ENCODE assay signal across 7 cellular contexts in genomic region chr21:6500681-6501080, GRCh38.
DNase-seq lines count a peak whose midpoint lies in the region; ATAC-seq lines count a peak whose summit lies in the region.
"Not testable (repeated sequence)": the region's sequence is repeated elsewhere in the genome, so short reads cannot be mapped to it uniquely, and the experiment has no call there.

No MANE protein-coding gene starts in this region.

- H3K27ac Mint-ChIP-seq in CD4-positive, CD25-positive, alpha-beta regulatory T cell; T-cell; activated CD8-positive, alpha-beta memory T cell treated with anti-CD3 and anti-CD28 coated beads, Interleukin-2, amount 10 ng/mL, durations not matched to agents 7 days and 5 days; activated naive CD8-positive, alpha-beta T cell treated with anti-CD3 and anti-CD28 coated beads, Interleukin-2, amount 50 U/mL, for 24 hours; stimulated activated effector memory CD8-positive, alpha-beta T cell treated with anti-CD3 and anti-CD28 coated beads, Interleukin-12 subunit alpha, Interleukin-12 subunit beta, amount 100 ng/mL, for 72 hours: not testable (repeated sequence)

- not testable (repeated sequence) for H3K27me3 ChIP-seq in CD4-positive, CD25-positive, alpha-beta regulatory T cell (ENCODE audit: control insufficient read depth, insufficient read depth, low read length)

- H3K36me3 ChIP-seq in CD4-positive, CD25-positive, alpha-beta regulatory T cell (ENCODE audit: control insufficient read depth, insufficient read depth, low read length) = not testable (repeated sequence)

- not testable (repeated sequence) for H3K9me3 Mint-ChIP-seq in CD4-positive, CD25-positive, alpha-beta regulatory T cell; T-cell; activated CD8-positive, alpha-beta memory T cell treated with anti-CD3 and anti-CD28 coated beads, Interleukin-2, amount 10 ng/mL, durations not matched to agents 7 days and 5 days (ENCODE audit: low read depth); activated naive CD8-positive, alpha-beta T cell treated with anti-CD3 and anti-CD28 coated beads, Interleukin-2, amount 50 U/mL, for 24 hours; stimulated activated effector memory CD8-positive, alpha-beta T cell treated with anti-CD3 and anti-CD28 coated beads, Interleukin-12 subunit alpha, Interleukin-12 subunit beta, amount 100 ng/mL, for 72 hours

- not testable (repeated sequence) for H3K4me3 ChIP-seq in CD4-positive, CD25-positive, alpha-beta regulatory T cell (ENCODE audit: low read depth, low read length)

- not testable (repeated sequence) for H3K36me3 Mint-ChIP-seq in CD4-positive, CD25-positive, alpha-beta regulatory T cell; T-cell; activated CD8-positive, alpha-beta memory T cell treated with anti-CD3 and anti-CD28 coated beads, Interleukin-2, amount 10 ng/mL, durations not matched to agents 7 days and 5 days; activated naive CD8-positive, alpha-beta T cell treated with anti-CD3 and anti-CD28 coated beads, Interleukin-2, amount 50 U/mL, for 24 hours (ENCODE audit: low read depth); stimulated activated effector memory CD8-positive, alpha-beta T cell treated with anti-CD3 and anti-CD28 coated beads, Interleukin-12 subunit alpha, Interleukin-12 subunit beta, amount 100 ng/mL, for 72 hours

- not testable (repeated sequence) for H3K9me3 ChIP-seq in CD4-positive, CD25-positive, alpha-beta regulatory T cell (ENCODE audit: control insufficient read depth in 2 of 2, low read length in 2 of 2)

- not testable (repeated sequence) for H3K4me1 Mint-ChIP-seq in CD4-positive, CD25-positive, alpha-beta regulatory T cell; T-cell; activated CD8-positive, alpha-beta memory T cell treated with anti-CD3 and anti-CD28 coated beads, Interleukin-2, amount 10 ng/mL, durations not matched to agents 7 days and 5 days; activated naive CD8-positive, alpha-beta T cell treated with anti-CD3 and anti-CD28 coated beads, Interleukin-2, amount 50 U/mL, for 24 hours; stimulated activated effector memory CD8-positive, alpha-beta T cell treated with anti-CD3 and anti-CD28 coated beads, Interleukin-12 subunit alpha, Interleukin-12 subunit beta, amount 100 ng/mL, for 72 hours

- not testable (repeated sequence) for H3K4me1 ChIP-seq in CD4-positive, CD25-positive, alpha-beta regulatory T cell (ENCODE audit: control insufficient read depth, insufficient read depth, low read length, poor library complexity, severe bottlenecking)

- POLR2A ChIA-PET in T-cell (lab: Charles Lee) = not testable (repeated sequence)

- CTCF ChIA-PET in T-cell (lab: Charles Lee); activated CD8-positive, alpha-beta memory T cell treated with anti-CD3 and anti-CD28 coated beads, Interleukin-2, amount 10 ng/mL, durations not matched to agents 7 days and 5 days (lab: Charles Lee): not testable (repeated sequence)

- H3K27ac ChIP-seq in CD4-positive, CD25-positive, alpha-beta regulatory T cell (ENCODE audit: insufficient read depth, low read length, poor library complexity, severe bottlenecking) = not testable (repeated sequence)

- not testable (repeated sequence) for H3K27me3 Mint-ChIP-seq in CD4-positive, CD25-positive, alpha-beta regulatory T cell; T-cell; activated CD8-positive, alpha-beta memory T cell treated with anti-CD3 and anti-CD28 coated beads, Interleukin-2, amount 10 ng/mL, durations not matched to agents 7 days and 5 days; activated naive CD8-positive, alpha-beta T cell treated with anti-CD3 and anti-CD28 coated beads, Interleukin-2, amount 50 U/mL, for 24 hours

- ATAC-seq in CD4-positive, CD25-positive, alpha-beta regulatory T cell (ENCODE audit: low read depth in 2 of 2) = peak; percentile 40 to 47
- ATAC-seq in GM21390 (IDR thresholded peaks at IDR 0.05; ENCODE audit: unreplicated experiment) (peak; percentile 42), HG02610 (IDR thresholded peaks at IDR 0.05; ENCODE audit: unreplicated experiment) (peak; percentile 30), T-cell (replicated peaks in 1 of 4) (peak; percentile 27 to 44 (median 35))
- peak; percentile 13 for ATAC-seq in activated CD8-positive, alpha-beta memory T cell treated with anti-CD3 and anti-CD28 coated beads, Interleukin-2, amount 10 ng/mL, durations not matched to agents 7 days and 5 days
- peak; percentile 55 for ATAC-seq in activated naive CD8-positive, alpha-beta T cell treated with anti-CD3 and anti-CD28 coated beads, Interleukin-2, amount 50 U/mL, for 24 hours
- peak; percentile 22 for ATAC-seq in stimulated activated effector memory CD8-positive, alpha-beta T cell treated with anti-CD3 and anti-CD28 coated beads, Interleukin-12 subunit alpha, Interleukin-12 subunit beta, amount 100 ng/mL, for 72 hours

- DNase-seq in CD4-positive, CD25-positive, alpha-beta regulatory T cell; T-cell; activated CD8-positive, alpha-beta memory T cell treated with anti-CD3 and anti-CD28 coated beads, Interleukin-2, amount 10 ng/mL, durations not matched to agents 7 days and 5 days; activated naive CD8-positive, alpha-beta T cell treated with anti-CD3 and anti-CD28 coated beads, Interleukin-2, amount 50 U/mL, for 24 hours; stimulated activated effector memory CD8-positive, alpha-beta T cell treated with anti-CD3 and anti-CD28 coated beads, Interleukin-12 subunit alpha, Interleukin-12 subunit beta, amount 100 ng/mL, for 72 hours (ENCODE audit: low spot score in 2 of 2): not testable (repeated sequence)

- not testable (repeated sequence) for H3K4me3 Mint-ChIP-seq in CD4-positive, CD25-positive, alpha-beta regulatory T cell; T-cell; activated CD8-positive, alpha-beta memory T cell treated with anti-CD3 and anti-CD28 coated beads, Interleukin-2, amount 10 ng/mL, durations not matched to agents 7 days and 5 days; activated naive CD8-positive, alpha-beta T cell treated with anti-CD3 and anti-CD28 coated beads, Interleukin-2, amount 50 U/mL, for 24 hours; stimulated activated effector memory CD8-positive, alpha-beta T cell treated with anti-CD3 and anti-CD28 coated beads, Interleukin-12 subunit alpha, Interleukin-12 subunit beta, amount 100 ng/mL, for 72 hours
